ENCODE assay signal across 8 cellular contexts in the genomic region with DNA sequence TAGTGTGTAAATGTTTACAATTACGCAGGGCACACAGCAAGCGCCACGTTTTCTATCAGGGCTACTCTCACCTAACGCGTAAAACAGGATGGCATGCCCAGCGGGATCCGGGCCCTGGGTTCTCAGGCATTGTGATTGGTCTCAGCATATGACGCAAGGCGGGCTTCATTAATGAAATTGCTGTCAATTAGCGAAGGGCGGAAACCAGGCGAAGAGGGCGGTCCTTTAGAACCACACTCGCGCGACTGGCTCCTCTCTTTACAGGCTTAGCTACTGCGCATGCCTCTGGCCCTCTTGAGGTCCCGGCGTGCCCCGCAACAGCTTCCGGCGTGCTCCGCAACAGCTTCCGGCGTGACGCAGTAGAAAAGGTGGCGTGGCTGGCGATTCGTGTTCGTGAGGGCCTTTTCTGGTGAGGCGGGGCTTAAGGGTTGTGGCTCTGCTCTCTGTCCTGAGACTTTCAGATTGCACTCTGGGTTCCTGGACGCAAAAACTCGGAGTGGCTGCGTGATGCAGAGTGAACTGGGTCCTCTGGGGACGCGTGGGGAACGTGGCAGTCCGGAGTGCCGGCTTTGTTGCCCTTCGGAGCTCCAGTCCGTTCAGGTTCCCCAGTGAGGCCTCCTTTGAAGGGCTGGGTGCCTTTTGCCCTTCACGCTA. TPM values are rescaled to one million over a fixed set of nuclear protein-coding genes. Genes with fewer than 3 reads are reported as not detected.
DNase-seq lines count a peak whose midpoint lies in the region; ATAC-seq, FAIRE-seq and TF ChIP-seq lines count a peak whose summit lies in the region.

No MANE protein-coding gene starts in this region.

- FAIRE-seq in G401.6 (lab: Jason Lieb, UNC) (peak; percentile 97), frontal cortex (lab: Jason Lieb, UNC) (no peak)

- no peaks in the 10 kb centered on the region for H3K27me3 ChIP-seq in tibial nerve

- H3K9me3 ChIP-seq in tibial nerve, result peaks cover 0 to 38% (median 5%) of the 10 kb centered on the region in 4 donors

- no peaks in the 10 kb centered on the region for H3K36me3 ChIP-seq in tibial nerve

- ATAC-seq in HG03175 (IDR thresholded peaks at IDR 0.05; ENCODE audit: unreplicated experiment), result peak; percentile 89
- no peak for ATAC-seq in GM18858 (IDR thresholded peaks at IDR 0.05; ENCODE audit: unreplicated experiment)

- peak in 1 of 2 donors; percentile 59 for TF ChIP-seq EP300 in tibial nerve (IDR thresholded peaks at IDR 0.05)

- TF ChIP-seq CTCF in RWPE1 (conservative IDR thresholded peaks at IDR 0.05; ENCODE audit: low read depth), result no peak
- no peak for TF ChIP-seq CTCF in tibial nerve (IDR thresholded peaks at IDR 0.05)

- intact Hi-C loops in posterior vena cava (cut with DNase I), result loop anchor here in 1 of 2 donors (10.0 kb wide), 1 partner anchor 70 kb away; no protein-coding TSS in a partner anchor

- POLR2A ChIA-PET in RWPE1 (lab: Yijun Ruan, JAX; ENCODE audit: low non-redundant PET), result interaction anchor here (0.7 to 1.0 kb wide), 2 partner anchors 36 to 38 kb away, joined by 3 to 5 read pairs; partner anchors contain the start of genes ZNF174 and ZSCAN32

- peak overlapping the region; percentile 84 for H3K27ac ChIP-seq in RWPE1
- peak overlapping the region in 3 of 4 donors; percentile 36 to 78 (median 75) for H3K27ac ChIP-seq in tibial nerve

- CTCF ChIA-PET in RWPE1 (lab: Yijun Ruan, JAX), result interaction anchor here (0.6 to 1.0 kb wide), 4 partner anchors 36 to 191 kb away, joined by 3 read pairs; partner anchors contain the start of genes ZNF174 and ZSCAN32

- peak overlapping the region in 3 of 4 donors; percentile 34 to 58 (median 43) for H3K4me3 ChIP-seq in tibial nerve

- H3K4me1 ChIP-seq in tibial nerve, result no peaks in the 10 kb centered on the region

- peak in 1 of 2 donors; percentile 34 for TF ChIP-seq POLR2A in tibial nerve (IDR thresholded peaks at IDR 0.05)

- DNase-seq in RWPE1 (ENCODE audit: low spot score) (peak; percentile 84), frontal cortex (ENCODE audit: low spot score in 2 of 2) (peak; percentile 63 to 81), posterior vena cava (ENCODE audit: low spot score) (peak; percentile 95), tibial nerve (ENCODE audit: low spot score in 2 of 2) (peak; percentile 45 to 54)
- peak; percentile 70 for DNase-seq in activated gamma-delta T cell treated with anti-CD3 and anti-CD28 coated beads, Interleukin-2, amount 50 U/mL, for 16 hours (ENCODE audit: low read depth)

- WGBS in tibial nerve, 2 donors, result 21 to 26% methylated on average over 25 to 39 of the region's 42 CpGs

RNA-seq across cellular contexts. Expression of gene OR2C1, which starts 9.2 kb away (rescaled TPM):
- total RNA-seq in frontal cortex (0.82 TPM), posterior vena cava (not detected), tibial nerve (1 to 10 TPM in 1 of 4 donors, under 1 TPM in 2, not detected in 1; 0.44 to 1.2 (median 0.59) TPM)

RNA-seq across cellular contexts. Expression of gene ZSCAN32, which starts 35.9 kb away (rescaled TPM):
- total RNA-seq in frontal cortex (8.6 TPM), posterior vena cava (10 to 100 TPM; 10.8 to 11.9 TPM), tibial nerve (10 to 100 TPM in 3 of 4 donors, 1 to 10 TPM in 1; 8.7 to 22.3 (median 14.0) TPM)

RNA-seq across cellular contexts. Expression of gene ZNF174, which starts 36.1 kb away (rescaled TPM):
- 10.2 TPM for total RNA-seq in frontal cortex
- total RNA-seq in posterior vena cava, result 1 to 10 TPM; 7.1 to 8.2 TPM
- total RNA-seq in tibial nerve, result 10 to 100 TPM; 12.0 to 16.7 (median 13.1) TPM

RNA-seq across cellular contexts. Expression of gene ZNF75A, which starts 59.6 kb away (rescaled TPM):
- total RNA-seq in frontal cortex (33.4 TPM), posterior vena cava (10 to 100 TPM; 17.5 to 21.3 TPM), tibial nerve (10 to 100 TPM; 24.0 to 28.2 (median 25.7) TPM)

RNA-seq across cellular contexts. Expression of gene TIGD7, which starts 59.7 kb away (rescaled TPM):
- total RNA-seq in frontal cortex (22.0 TPM), posterior vena cava (1 to 10 TPM; 6.4 to 9.1 TPM), tibial nerve (1 to 10 TPM; 6.1 to 8.3 (median 6.6) TPM)
